Comparison of ENCODE assay signal across 18 cellular contexts in the genomic region with DNA sequence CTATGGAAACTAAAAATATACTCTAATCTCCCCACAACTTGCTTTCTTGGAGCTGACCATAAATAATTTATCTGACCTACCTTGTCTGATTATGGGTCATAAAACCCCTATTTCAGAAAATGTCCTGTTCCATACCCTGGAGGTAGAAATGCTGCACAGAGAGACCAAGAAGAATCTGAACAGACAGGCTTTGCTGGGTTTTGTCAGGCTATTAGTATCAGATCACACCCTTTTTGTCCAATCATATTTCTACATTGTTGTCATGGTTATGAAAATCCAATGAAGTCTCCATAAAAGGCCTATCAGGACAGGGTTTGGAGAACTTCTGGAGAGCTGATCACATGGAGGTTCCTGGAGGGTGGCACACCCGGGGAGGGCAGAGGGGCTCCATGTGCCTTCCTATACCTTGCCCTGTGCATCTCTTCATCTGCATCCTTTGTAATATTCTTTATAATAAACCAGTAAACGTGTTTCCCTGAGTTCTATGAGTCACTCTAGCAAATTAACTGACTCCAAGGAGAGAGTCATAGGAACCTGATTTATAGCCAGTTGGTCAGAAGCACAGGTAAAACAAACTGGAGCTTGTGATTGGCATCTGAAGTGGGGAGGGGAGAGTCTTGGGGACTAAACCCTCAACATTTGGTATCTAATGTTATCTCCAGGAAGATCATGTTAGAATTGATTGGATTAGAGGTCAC. TPM values are rescaled to one million over a fixed set of nuclear protein-coding genes. Genes with fewer than 3 reads are reported as not detected.
A peak's percentile ranks its signal among the peaks of the same experiment; 100 is the strongest.
DNase-seq lines count a peak whose midpoint lies in the region; ATAC-seq, FAIRE-seq and TF ChIP-seq lines count a peak whose summit lies in the region.
"Had no signal": no experiment of that assay in that cellular context is flagged by ENCODE, and none has a peak within 500 bp of the region (broad histone marks: within the 10 kb centered on the region; RNA-seq: fewer than 3 reads in every experiment).

No MANE protein-coding gene starts in this region.

- no peak overlapping the region for H3K4me3 Mint-ChIP-seq in CD8-positive, alpha-beta T cell
- no peak overlapping the region for H3K4me3 Mint-ChIP-seq in Calu3 (ENCODE audit: low read depth, unreplicated experiment)
- no peak overlapping the region for H3K4me3 Mint-ChIP-seq in T-helper 17 cell
- no peak overlapping the region for H3K4me3 Mint-ChIP-seq in GM23338
- H3K4me3 Mint-ChIP-seq: B cell; CD4-positive, CD25-positive, alpha-beta regulatory T cell had no signal

- H3K79me1 ChIP-seq in mesenchymal stem cell (replicated peaks; ENCODE audit: low read length, poor library complexity, severe bottlenecking) = no peaks in the 10 kb centered on the region

- H2BK5ac ChIP-seq in mesenchymal stem cell (ENCODE audit: low read depth, low read length, poor library complexity, severe bottlenecking) = no peak overlapping the region

- POLR2A ChIA-PET in CD8-positive, alpha-beta T cell (lab: Charles Lee) = no interaction called here

- H3K9me1 ChIP-seq in keratinocyte (ENCODE audit: control insufficient read depth, extremely low read depth, insufficient read depth, low read length) = no peaks in the 10 kb centered on the region

- peaks cover 6% of the 10 kb centered on the region for H3K36me3 ChIP-seq in CD8-positive, alpha-beta T cell (ENCODE audit: insufficient read depth, low read length)
- peaks cover 2 to 4% of the 10 kb centered on the region in 2 experiments for H3K36me3 ChIP-seq in keratinocyte (ENCODE audit: control insufficient read depth in 2 of 2, extremely low read depth in 1 of 2, insufficient read depth in 2 of 2, low read length in 2 of 2)
- no peaks in the 10 kb centered on the region for H3K36me3 ChIP-seq in GM23338 (ENCODE audit: insufficient read depth)
- H3K36me3 ChIP-seq in mesenchymal stem cell (ENCODE audit: control insufficient read depth in 1 of 2, insufficient read depth in 2 of 2, low read depth in 1 of 2, low read length in 2 of 2) = peaks cover 0 to 46% of the 10 kb centered on the region in 2 experiments

- no peaks in the 10 kb centered on the region for H3K9me3 ChIP-seq in CD8-positive, alpha-beta T cell (ENCODE audit: low read length)
- H3K9me3 ChIP-seq in T-helper 17 cell (ENCODE audit: control insufficient read depth, low read length, poor library complexity, severe bottlenecking) (no peaks in the 10 kb centered on the region), keratinocyte (ENCODE audit: control insufficient read depth, low read depth, low read length) (no peaks in the 10 kb centered on the region), mesenchymal stem cell (ENCODE audit: control insufficient read depth, low read length) (no peaks in the 10 kb centered on the region)

- no peak overlapping the region for H4K91ac ChIP-seq in mesenchymal stem cell (ENCODE audit: low read length)

- no peak overlapping the region for H3K4me3 ChIP-seq in CD8-positive, alpha-beta T cell (ENCODE audit: low read depth, low read length)
- H3K4me3 ChIP-seq in keratinocyte (ENCODE audit: control insufficient read depth in 2 of 3, extremely low read depth in 1 of 3, insufficient read depth in 2 of 3, low read depth in 1 of 3, low read length in 3 of 3) = no peak overlapping the region
- no peak overlapping the region for H3K4me3 ChIP-seq in GM23338
- no peak overlapping the region for H3K4me3 ChIP-seq in mesenchymal stem cell (ENCODE audit: insufficient read depth in 1 of 2, low read depth in 1 of 2, low read length in 2 of 2)
- H3K4me3 ChIP-seq: GM23248 had no signal

- FAIRE-seq in keratinocyte (lab: Jason Lieb, UNC) = peak; percentile 69
- FAIRE-seq: RCC 7860 had no signal

- peak overlapping the region; percentile 27 for H3K4me2 ChIP-seq in keratinocyte (ENCODE audit: control insufficient read depth, extremely low read depth, insufficient read depth, low read depth, low read length)
- no peak overlapping the region for H3K4me2 ChIP-seq in GM23338
- no peak overlapping the region for H3K4me2 ChIP-seq in mesenchymal stem cell (ENCODE audit: low read length, poor library complexity, severe bottlenecking)

- H2AFZ ChIP-seq in keratinocyte (ENCODE audit: control insufficient read depth, low read length) (no peak overlapping the region), GM23338 (no peak overlapping the region), mesenchymal stem cell (ENCODE audit: low read depth, low read length) (no peak overlapping the region)
- H2AFZ ChIP-seq: GM23248 had no signal

- no peaks in the 10 kb centered on the region for H3K9me3 Mint-ChIP-seq in CD8-positive, alpha-beta T cell
- no peaks in the 10 kb centered on the region for H3K9me3 Mint-ChIP-seq in Calu3 (ENCODE audit: low read depth, unreplicated experiment)
- H3K9me3 Mint-ChIP-seq in GM23338 = no peaks in the 10 kb centered on the region
- H3K9me3 Mint-ChIP-seq: CD4-positive, CD25-positive, alpha-beta regulatory T cell had no signal

- H3K9ac ChIP-seq in keratinocyte (ENCODE audit: control insufficient read depth, extremely low read depth, insufficient read depth, low read length) (no peak overlapping the region), mesenchymal stem cell (ENCODE audit: low read length) (no peak overlapping the region)
- H3K9ac ChIP-seq: GM23248 had no signal

- no peak overlapping the region for H3K23ac ChIP-seq in mesenchymal stem cell (ENCODE audit: low read length in 2 of 2)

- H4K20me1 ChIP-seq in keratinocyte (ENCODE audit: control insufficient read depth, extremely low read depth, insufficient read depth, low read length) (no peaks in the 10 kb centered on the region), GM23338 (replicated peaks; ENCODE audit: insufficient read depth) (no peaks in the 10 kb centered on the region)

- no peaks in the 10 kb centered on the region for H3K4me1 Mint-ChIP-seq in CD8-positive, alpha-beta T cell (ENCODE audit: low read depth)
- H3K4me1 Mint-ChIP-seq in Calu3 (ENCODE audit: low read depth, unreplicated experiment) (peaks cover 17% of the 10 kb centered on the region), T-helper 17 cell (peaks cover 5% of the 10 kb centered on the region), GM23338 (no peaks in the 10 kb centered on the region)
- H3K4me1 Mint-ChIP-seq: B cell had no signal

- no peaks in the 10 kb centered on the region for H3K4me1 ChIP-seq in CD8-positive, alpha-beta T cell (ENCODE audit: insufficient read depth, low read length)
- H3K4me1 ChIP-seq in keratinocyte (ENCODE audit: control insufficient read depth, extremely low read depth, insufficient read depth, low read length) (peaks cover 17% of the 10 kb centered on the region), GM23338 (ENCODE audit: insufficient read depth) (no peaks in the 10 kb centered on the region), mesenchymal stem cell (ENCODE audit: control insufficient read depth, insufficient read depth, low read depth, low read length) (no peaks in the 10 kb centered on the region)

- H3K79me2 ChIP-seq in keratinocyte (ENCODE audit: control insufficient read depth, insufficient read depth, low read length) (no peaks in the 10 kb centered on the region), GM23338 (replicated peaks; ENCODE audit: insufficient read depth) (no peaks in the 10 kb centered on the region)

- no peak overlapping the region for H3K27ac ChIP-seq in CD8-positive, alpha-beta T cell (ENCODE audit: low read depth, low read length)
- peak overlapping the region; percentile 14 for H3K27ac ChIP-seq in keratinocyte (ENCODE audit: control insufficient read depth, insufficient read depth, low read length)
- no peak overlapping the region for H3K27ac ChIP-seq in GM23338 (ENCODE audit: low read depth)
- no peak overlapping the region for H3K27ac ChIP-seq in mesenchymal stem cell (ENCODE audit: low read length, poor library complexity, severe bottlenecking)
- H3K27ac ChIP-seq: GM23248 had no signal

- no TSS peak for BruUV-seq in Calu3 (replicated peaks; lab: Mats Ljungman, UMichigan)

- H3K4ac ChIP-seq in mesenchymal stem cell (ENCODE audit: low read depth in 1 of 2, low read length in 2 of 2) = no peak overlapping the region

- H3K14ac ChIP-seq in mesenchymal stem cell (ENCODE audit: low read length in 2 of 2) = no peak overlapping the region

- dilution Hi-C loops in keratinocyte (cut with MboI; ENCODE audit: extremely low pct_ligation_motif_present, low sequenced_read_pairs) = no loop called here

- H3K9me2 ChIP-seq in GM23338 (ENCODE audit: insufficient read depth) = no peaks in the 10 kb centered on the region

- H3K18ac ChIP-seq in mesenchymal stem cell (ENCODE audit: low read depth in 1 of 2, low read length in 2 of 2) = no peak overlapping the region

- CTCF ChIA-PET in CD8-positive, alpha-beta T cell (lab: Charles Lee) = interaction anchor here (1.9 kb wide), 1 partner anchor 77 kb away, joined by 4 read pairs; no protein-coding TSS in a partner anchor
- CTCF ChIA-PET in Calu3 (lab: Charles Lee) = interaction anchor here (0.9 kb wide), 1 partner anchor 132 kb away, joined by 4 read pairs; no protein-coding TSS in a partner anchor

- no peak overlapping the region for H2BK15ac ChIP-seq in mesenchymal stem cell (ENCODE audit: low read depth, poor library complexity, severe bottlenecking)

- H3K27me3 Mint-ChIP-seq in CD8-positive, alpha-beta T cell (ENCODE audit: low read depth) = no peaks in the 10 kb centered on the region
- H3K27me3 Mint-ChIP-seq in Calu3 (ENCODE audit: unreplicated experiment) (no peaks in the 10 kb centered on the region), T-helper 17 cell (no peaks in the 10 kb centered on the region), GM23338 (ENCODE audit: insufficient read depth, low read depth, poor library complexity) (no peaks in the 10 kb centered on the region)
- H3K27me3 Mint-ChIP-seq: B cell; CD4-positive, CD25-positive, alpha-beta regulatory T cell had no signal

- no peaks in the 10 kb centered on the region for H3K27me3 ChIP-seq in CD8-positive, alpha-beta T cell (ENCODE audit: insufficient read depth, low read length)
- H3K27me3 ChIP-seq in keratinocyte (ENCODE audit: control insufficient read depth, extremely low read depth, insufficient read depth, low read length) = no peaks in the 10 kb centered on the region
- H3K27me3 ChIP-seq in GM23338 (ENCODE audit: insufficient read depth) = no peaks in the 10 kb centered on the region
- no peaks in the 10 kb centered on the region for H3K27me3 ChIP-seq in mesenchymal stem cell (ENCODE audit: control insufficient read depth in 1 of 2, insufficient read depth in 1 of 2, low read length in 2 of 2)

- TF ChIP-seq CTCF in CD8-positive, alpha-beta T cell (IDR thresholded peaks at IDR 0.05) = no peak
- TF ChIP-seq CTCF in Calu3 (IDR thresholded peaks at IDR 0.05; ENCODE audit: unreplicated experiment) = no peak
- no peak for TF ChIP-seq CTCF in keratinocyte (optimal IDR thresholded peaks at IDR 0.05 in 1 of 3, IDR thresholded peaks at IDR 0.05 in 1 of 3, conservative IDR thresholded peaks at IDR 0.05 in 1 of 3; ENCODE audit: extremely low read depth in 1 of 3, insufficient read depth in 2 of 3, low read length in 3 of 3)
- no peak for TF ChIP-seq CTCF in GM23338 (conservative IDR thresholded peaks at IDR 0.05; ENCODE audit: low read depth in 2 of 2)
- TF ChIP-seq CTCF in GM20000 (IDR thresholded peaks at IDR 0.05; ENCODE audit: extremely low read depth, missing control alignments) = no peak

- H2BK12ac ChIP-seq in mesenchymal stem cell (ENCODE audit: low read length in 2 of 2) = no peak overlapping the region

- no peak overlapping the region for H2AK5ac ChIP-seq in mesenchymal stem cell (ENCODE audit: low read length, severe bottlenecking)

- 90% methylated on average over 2 of the region's 2 CpGs for WGBS in mesenchymal stem cell

- peaks cover 54% of the 10 kb centered on the region for H3K36me3 Mint-ChIP-seq in CD8-positive, alpha-beta T cell
- H3K36me3 Mint-ChIP-seq in Calu3 (ENCODE audit: insufficient read depth, unreplicated experiment) = no peaks in the 10 kb centered on the region
- H3K36me3 Mint-ChIP-seq in T-helper 17 cell (ENCODE audit: low read depth) = peaks cover 16% of the 10 kb centered on the region
- no peaks in the 10 kb centered on the region; the same call in 2 of the 3 replicates for H3K36me3 Mint-ChIP-seq in GM23338 (ENCODE audit: low read depth)

- no peak overlapping the region for H2BK120ac ChIP-seq in mesenchymal stem cell (ENCODE audit: low read depth, low read length)

- no peak for ATAC-seq in CD8-positive, alpha-beta T cell
- ATAC-seq in T-helper 17 cell (no peak), GM23338 (no peak)

- no peak for DNase-seq in CD8-positive, alpha-beta T cell
- DNase-seq in Calu3 = peak; percentile 1
- no peak for DNase-seq in T-helper 17 cell
- DNase-seq in keratinocyte (ENCODE audit: low read depth, low spot score) = no peak
- DNase-seq in GM23338 (ENCODE audit: low spot score) = no peak
- no peak for DNase-seq in NCI-H187 treated with DMSO at 0.1 percent for 48 hours (lab: John Stamatoyannopoulos, UW)
- DNase-seq in GM20000 (ENCODE audit: low spot score) = no peak
- DNase-seq in mesenchymal stem cell = no peak
- DNase-seq: CD4-positive, CD25-positive, alpha-beta regulatory T cell; DMS53; GM23248; KBM-7; NCI-H1048; NCI-H1436 treated with DMSO at 0.1 percent for 48 hours; NCI-H510A treated with DMSO at 0.1 percent for 48 hours; SHP77 treated with DMSO at 0.1 percent for 48 hours had no signal

- H4K8ac ChIP-seq in mesenchymal stem cell (ENCODE audit: low read length) = no peak overlapping the region

- no peaks in the 10 kb centered on the region for H3F3A ChIP-seq in GM23338 (replicated peaks; ENCODE audit: low read depth)

- intact Hi-C loops in CD8-positive, alpha-beta T cell (cut with DNase I, micrococcal nuclease) = loop anchor here in 1 of 2 experiments (5.0 kb wide), 1 partner anchor 78 kb away; no protein-coding TSS in a partner anchor
- intact Hi-C loops in Calu3 (cut with micrococcal nuclease; ENCODE audit: unreplicated experiment) = no loop called here

- peak overlapping the region; percentile 56 for H3K27ac Mint-ChIP-seq in CD8-positive, alpha-beta T cell
- H3K27ac Mint-ChIP-seq in Calu3 (ENCODE audit: unreplicated experiment) (no peak overlapping the region), T-helper 17 cell (peak overlapping the region; percentile 41), GM23338 (no peak overlapping the region)
- H3K27ac Mint-ChIP-seq: B cell had no signal

RNA-seq across cellular contexts. Expression of gene NGLY1, which starts 58.1 kb away (rescaled TPM):
- 10 to 100 TPM; 51.4 to 57.0 TPM for total RNA-seq in CD8-positive, alpha-beta T cell
- 40.3 and 43.5 TPM in 2 replicates for total RNA-seq in Calu3 (2022)
- 10 to 100 TPM; 65.8 to 67.1 TPM for total RNA-seq in T-helper 17 cell
- 8.6 to 19.5 TPM (median 11.2 TPM) in 3 replicates for polyA plus RNA-seq in keratinocyte
- polyA plus RNA-seq in keratinocyte (2011; ENCODE audit: low read depth) = 33.7 TPM
- 10.8 and 21.5 TPM in 2 replicates for polyA plus RNA-seq in keratinocyte (2011; cell fraction: cytosol; rRNA removed)
- polyA plus RNA-seq in keratinocyte (2011; cell fraction: nucleus; rRNA removed) = 16.0 and 19.2 TPM in 2 replicates
- 15.6 and 21.6 TPM in 2 replicates for polyA plus RNA-seq in keratinocyte (2012; ENCODE audit: low replicate concordance)
- polyA minus RNA-seq in keratinocyte = 2.5 to 12.6 TPM (median 10.3 TPM) in 3 replicates
- polyA minus RNA-seq in keratinocyte (2011; cell fraction: cytosol; rRNA and poly(A)+ RNA removed) = 3.8 TPM
- 8.4 and 16.1 TPM in 2 replicates for polyA minus RNA-seq in keratinocyte (2011; cell fraction: nucleus; rRNA and poly(A)+ RNA removed)
- 34.0 and 43.5 TPM in 2 replicates for total RNA-seq in GM23338 (2014; rRNA removed; shearing (Covaris generic))
- 20.4 TPM in 2 replicates for polyA plus RNA-seq in GM23338 (2016; fragmentation: Nextera tagmentation; extraction: Ambion mirVana)
- 8.5 TPM for polyA plus RNA-seq in mesenchymal stem cell (2013, experiment 1 of 2)
- polyA plus RNA-seq in mesenchymal stem cell (2013, experiment 2 of 2) = 10.2 TPM

Comparison
In these comparisons a context has a peak if more than half of its experiments do, and no peak if none do; other contexts are left out.
1. H3K27ac Mint-ChIP-seq: peak in CD8-positive, alpha-beta T cell (single experiment) and T-helper 17 cell (single experiment); none in Calu3 (single experiment) and GM23338 (single experiment).